8 cellular contexts compared by ENCODE assay signal in the genomic region with DNA sequence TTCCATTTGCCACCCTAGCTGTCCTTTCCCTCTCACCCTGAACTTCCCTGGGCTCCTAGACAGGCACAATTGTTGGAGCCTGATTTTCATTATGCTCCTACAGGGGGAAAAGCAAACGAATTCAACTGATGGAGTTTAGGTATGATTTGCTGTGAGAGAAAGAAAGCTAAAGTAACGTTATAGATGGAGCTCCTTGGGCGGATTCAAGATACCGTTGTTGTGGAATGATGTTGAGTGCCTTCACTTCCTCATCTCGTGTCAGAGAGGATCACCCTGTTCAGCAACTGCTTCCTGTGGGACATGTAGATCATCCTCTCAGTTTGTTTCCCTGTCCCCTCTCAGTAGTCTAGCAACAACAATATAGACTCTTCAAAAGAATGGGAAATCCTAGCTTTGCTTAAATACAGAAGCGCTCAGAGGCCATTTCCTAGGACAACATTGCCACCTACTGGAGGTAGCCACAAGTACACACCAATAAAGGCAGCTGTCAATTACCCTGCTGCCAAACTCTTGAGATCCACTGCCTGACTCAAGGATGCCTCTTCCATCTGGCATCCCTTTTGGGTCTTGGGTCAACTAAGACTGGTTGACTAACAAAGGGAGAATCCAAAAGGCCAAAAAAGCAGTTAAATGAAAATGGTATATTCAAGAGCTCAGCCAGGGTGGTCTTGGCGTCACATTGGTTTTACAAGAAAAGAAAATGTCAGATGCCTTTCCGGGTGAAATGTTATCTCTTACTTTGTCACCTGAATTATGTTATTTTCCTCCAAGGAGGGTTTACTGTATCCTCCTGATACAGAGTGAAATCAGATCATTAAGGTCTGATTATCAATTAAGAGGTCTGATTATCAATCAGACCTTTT. TPM values are rescaled to one million over a fixed set of nuclear protein-coding genes. Genes with fewer than 3 reads are reported as not detected.
DNase-seq lines count a peak whose midpoint lies in the region; ATAC-seq and TF ChIP-seq lines count a peak whose summit lies in the region.

No MANE protein-coding gene starts in this region.

- peak overlapping the region in 1 of 2 experiments; percentile 22 for H3K4me3 ChIP-seq in neutrophil (ENCODE audit: low read depth in 1 of 2, low read length in 1 of 2)

- H3K9me3 ChIP-seq in neutrophil = no peaks in the 10 kb centered on the region

- TF ChIP-seq CTCF in neutrophil (IDR thresholded peaks at IDR 0.05) = peak; percentile 87

- DNase-seq in ELF-1 (ENCODE audit: low read depth, low spot score) (peak; percentile 69), HT1080 (ENCODE audit: low read depth) (peak; percentile 56), NOMO-1 treated with DMSO at 0.1 percent for 48 hours (lab: John Stamatoyannopoulos, UW; ENCODE audit: unreplicated experiment) (peak; percentile 79), activated T-helper 1 cell treated with Interleukin-2 at 50 U/mL for 16 hours (ENCODE audit: low read depth) (peak; percentile 28), fibroblast of peridontal ligament (ENCODE audit: extremely low read depth) (peak; percentile 89), 8988T (no peak)

- no peaks in the 10 kb centered on the region for H3K27me3 ChIP-seq in neutrophil

- H3K36me3 ChIP-seq in neutrophil = peaks cover 7% of the 10 kb centered on the region

- peak; percentile 94 for ATAC-seq in GM21529 (IDR thresholded peaks at IDR 0.05; ENCODE audit: unreplicated experiment)

- peaks cover 7% of the 10 kb centered on the region in 2 experiments for H3K4me1 ChIP-seq in neutrophil (ENCODE audit: control insufficient read depth in 1 of 2, insufficient read depth in 1 of 2, low read depth in 1 of 2, low read length in 1 of 2)

- H3K27ac ChIP-seq in neutrophil = no peak overlapping the region

RNA-seq across cellular contexts. Expression of a gene that starts 13.5 kb away (rescaled TPM):
- total RNA-seq in HT1080 (2014; rRNA removed; shearing (Covaris generic)) = 1.2 and 2.8 TPM in 2 replicates
- polyA plus RNA-seq in HT1080 (2015; cell fraction: cytosol; rRNA removed) = 0.67 and 1.3 TPM in 2 replicates
- polyA plus RNA-seq in HT1080 (2015; cell fraction: nucleus; rRNA removed) = 1.00 and 1.4 TPM in 2 replicates

RNA-seq across cellular contexts. Expression of a gene that starts 15.8 kb away (rescaled TPM):
- total RNA-seq in HT1080 (2014; rRNA removed; shearing (Covaris generic)) = 48.0 and 51.4 TPM in 2 replicates
- 22.5 and 29.1 TPM in 2 replicates for polyA plus RNA-seq in HT1080 (2015; cell fraction: cytosol; rRNA removed)
- 99.0 and 99.9 TPM in 2 replicates for polyA plus RNA-seq in HT1080 (2015; cell fraction: nucleus; rRNA removed)

RNA-seq across cellular contexts. Expression of a gene that starts 51.4 kb away (rescaled TPM):
- 22.5 and 25.4 TPM in 2 replicates for total RNA-seq in HT1080 (2014; rRNA removed; shearing (Covaris generic))
- polyA plus RNA-seq in HT1080 (2015; cell fraction: cytosol; rRNA removed) = 7.0 and 8.6 TPM in 2 replicates
- polyA plus RNA-seq in HT1080 (2015; cell fraction: nucleus; rRNA removed) = 15.8 and 24.3 TPM in 2 replicates

RNA-seq across cellular contexts. Expression of a gene that starts 54.3 kb away (rescaled TPM):
- total RNA-seq in HT1080 (2014; rRNA removed; shearing (Covaris generic)) = not detected in 2 replicates
- not detected in 2 replicates for polyA plus RNA-seq in HT1080 (2015; cell fraction: cytosol; rRNA removed)
- not detected in 2 replicates for polyA plus RNA-seq in HT1080 (2015; cell fraction: nucleus; rRNA removed)
